In the genomic region with DNA sequence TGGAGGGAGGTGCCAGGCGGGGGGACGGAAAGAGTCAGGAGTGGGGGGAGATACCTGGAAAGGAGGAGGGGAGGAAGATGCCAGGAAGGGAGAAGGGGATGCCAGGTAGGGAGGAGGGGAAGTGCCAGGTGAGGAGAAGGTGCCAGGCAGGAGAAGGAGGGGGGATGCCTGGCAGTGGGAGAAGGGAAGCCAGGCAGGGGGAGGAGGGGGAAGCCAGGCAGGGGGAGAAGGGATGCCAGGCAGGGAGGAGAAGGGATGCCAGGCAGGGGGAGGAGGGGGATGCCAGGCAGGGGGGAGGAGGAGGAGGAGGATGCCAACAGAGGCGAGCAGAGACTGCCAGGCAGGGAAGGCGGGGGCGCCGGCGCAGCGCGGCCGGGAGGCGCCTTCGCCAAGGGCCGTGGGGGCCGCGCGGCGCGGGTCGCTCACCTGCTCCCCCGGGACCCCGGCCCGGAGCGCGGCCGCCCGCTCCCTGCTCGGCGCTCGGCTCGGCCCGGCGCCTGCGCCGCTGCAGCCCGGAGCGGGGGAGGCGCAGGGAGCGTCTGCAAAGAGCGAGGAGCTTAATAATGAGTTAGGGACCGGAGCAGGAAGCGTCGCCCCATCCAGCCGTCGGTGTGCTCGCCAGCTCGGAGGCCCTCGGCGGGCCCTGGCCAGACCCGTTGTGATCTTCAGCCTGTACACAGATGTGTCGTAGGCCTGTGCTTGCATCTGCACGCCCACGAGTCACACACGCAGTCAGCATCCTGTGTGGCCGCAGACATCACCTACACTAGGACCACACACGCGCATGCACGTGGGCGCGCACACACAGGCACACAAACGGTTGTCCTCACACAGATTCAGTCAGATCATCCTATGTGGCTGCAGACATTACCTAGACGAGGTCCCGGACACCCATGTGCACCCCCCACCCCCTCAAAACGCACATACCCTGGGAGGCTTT, we compare ENCODE assay signal across 8 cellular contexts.
DNase-seq lines count a peak whose midpoint lies in the region; FAIRE-seq and TF ChIP-seq lines count a peak whose summit lies in the region.

No MANE protein-coding gene starts in this region.

- H3F3A ChIP-seq in Loucy (ENCODE audit: low read depth) = no peaks in the 10 kb centered on the region

- peak; percentile 27 for DNase-seq in NCI-H2029 (lab: John Stamatoyannopoulos, UW)
- no peak for DNase-seq in NCI-H2029 treated with DMSO at 0.1 percent for 48 hours (lab: John Stamatoyannopoulos, UW)
- peak; percentile 49 for DNase-seq in SKM-1 treated with dmso at 0.1 percent for 144 hours (lab: John Stamatoyannopoulos, UW; ENCODE audit: unreplicated experiment)
- peak; percentile 71 for DNase-seq in hepatic stellate cell (ENCODE audit: low spot score)
- DNase-seq in putamen (ENCODE audit: low spot score) = peak; percentile 49
- DNase-seq in urothelium cell line (ENCODE audit: low spot score) = peak; percentile 46

- no peaks in the 10 kb centered on the region for H3K36me3 ChIP-seq in Loucy (ENCODE audit: insufficient read depth, low read length)

- H3K9ac ChIP-seq in Loucy (ENCODE audit: low read depth, low read length, poor library complexity, severe bottlenecking) = peak overlapping the region; percentile 8

- no peak for TF ChIP-seq CTCF in Loucy (conservative IDR thresholded peaks at IDR 0.05; ENCODE audit: low read length)

- H2AFZ ChIP-seq in Loucy (ENCODE audit: low read length) = peak overlapping the region; percentile 79

- no peaks in the 10 kb centered on the region for H3K27me3 ChIP-seq in Loucy (ENCODE audit: insufficient read depth, low read length, poor library complexity, severe bottlenecking)

- no peaks in the 10 kb centered on the region for H4K20me1 ChIP-seq in Loucy (ENCODE audit: insufficient read depth, low read length, poor library complexity, severe bottlenecking)

- H3K27ac ChIP-seq in angular gyrus (ENCODE audit: low read depth, low read length) = peak overlapping the region; percentile 57

- no peak for FAIRE-seq in urothelium cell line (lab: Jason Lieb, UNC)

- H3K9me2 ChIP-seq in Loucy (replicated peaks; ENCODE audit: low read depth, low read length) = no peaks in the 10 kb centered on the region

- H3K9me3 ChIP-seq in Loucy (ENCODE audit: insufficient read depth, low read depth, low read length) = no peaks in the 10 kb centered on the region

- peaks cover 17% of the 10 kb centered on the region for H3K4me1 ChIP-seq in Loucy (ENCODE audit: insufficient read depth, low read length, poor library complexity, severe bottlenecking)

- H3K4me3 ChIP-seq in Loucy (ENCODE audit: low read length, poor library complexity, severe bottlenecking) = peak overlapping the region; percentile 59

- no peaks in the 10 kb centered on the region for H3K79me2 ChIP-seq in Loucy (ENCODE audit: insufficient read depth, low read length)

- H3K4me2 ChIP-seq in Loucy (ENCODE audit: low read depth, low read length, poor library complexity, severe bottlenecking) = peak overlapping the region; percentile 56
